8 cellular contexts compared by ENCODE assay signal in genomic region chr1:86235859-86236258, GRCh38.
"Had no signal": no experiment of that assay in that cellular context is flagged by ENCODE, and none has a peak within 500 bp of the region (broad histone marks: within the 10 kb centered on the region; RNA-seq: fewer than 3 reads in every experiment).

No MANE protein-coding gene starts in this region.

- DNase-seq: GM23248, GOT3, H7, IMR-90 had no signal

- H3K4me3 ChIP-seq: GM23248, HAP-1, K562 had no signal

- H3K27ac ChIP-seq: GM23248, HL-60 had no signal

- H3K9ac ChIP-seq: GM23248 had no signal

- H3K4me1 ChIP-seq: HAP-1 had no signal

- H2AFZ ChIP-seq: GM23248 had no signal

- ATAC-seq: HCT116, K562 had no signal

- FAIRE-seq: K562 had no signal

- H3K36me3 ChIP-seq: HAP-1 had no signal
